Comparison of ENCODE assay signal across 14 cellular contexts in genomic region chr6:167441653-167442644, GRCh38.
DNase-seq lines count a peak whose midpoint lies in the region; ATAC-seq and TF ChIP-seq lines count a peak whose summit lies in the region.
"Had no signal": no experiment of that assay in that cellular context is flagged by ENCODE, and none has a peak within 500 bp of the region (broad histone marks: within the 10 kb centered on the region; RNA-seq: fewer than 3 reads in every experiment).

No MANE protein-coding gene starts in this region.

- peak overlapping the region; percentile 45 for H3K56ac ChIP-seq in mesendoderm (ENCODE audit: low read length)

- no peak overlapping the region for H2AK5ac ChIP-seq in mesendoderm (ENCODE audit: low read length)

- no CpG with 5 or more reads among the region's 19 CpGs for WGBS in mesendoderm (ENCODE audit: extremely low coverage, insufficient coverage, low lambda C conversion rate)
- 62 to 65% methylated on average over 16 to 19 of the region's 19 CpGs for WGBS in transverse colon (ENCODE audit: low coverage in 1 of 2), 2 donors

- H2BK120ac ChIP-seq in mesendoderm (ENCODE audit: low read depth, low read length): no peak overlapping the region

- TF ChIP-seq POLR2A in transverse colon (IDR thresholded peaks at IDR 0.05): no peak

- H3K4ac ChIP-seq in mesendoderm (ENCODE audit: low read depth, low read length): no peak overlapping the region

- no peak for TF ChIP-seq CTCF in transverse colon (IDR thresholded peaks at IDR 0.05)

- no peak overlapping the region for H3K23ac ChIP-seq in mesendoderm (ENCODE audit: low read length)

- no peak overlapping the region for H3K4me3 ChIP-seq in mesendoderm (ENCODE audit: low read length)
- no peak overlapping the region for H3K4me3 ChIP-seq in transverse colon
- H3K4me3 ChIP-seq: pancreas had no signal

- H3K27ac ChIP-seq in mesendoderm (ENCODE audit: low read depth, low read length) (peak overlapping the region; percentile 57), transverse colon (no peak overlapping the region)
- H3K27ac ChIP-seq: pancreas had no signal

- no peak overlapping the region for H3K4me2 ChIP-seq in mesendoderm (ENCODE audit: low read length)

- H3K4me1 ChIP-seq in mesendoderm (ENCODE audit: control insufficient read depth, low read depth, low read length): peaks cover 5% of the 10 kb centered on the region
- no peaks in the 10 kb centered on the region for H3K4me1 ChIP-seq in transverse colon
- H3K4me1 ChIP-seq: pancreas had no signal

- H4K5ac ChIP-seq in mesendoderm (ENCODE audit: low read length): peak overlapping the region; percentile 26

- no peaks in the 10 kb centered on the region for H3K27me3 ChIP-seq in mesendoderm (ENCODE audit: insufficient read depth, low read length, poor library complexity)
- no peaks in the 10 kb centered on the region for H3K27me3 ChIP-seq in transverse colon
- H3K27me3 ChIP-seq: pancreas had no signal

- no peak for TF ChIP-seq EP300 in transverse colon (IDR thresholded peaks at IDR 0.05; ENCODE audit: low read depth)

- H2BK15ac ChIP-seq in mesendoderm (replicated peaks; ENCODE audit: low read depth): no peak overlapping the region

- intact Hi-C loops in transverse colon (cut with DNase I; ENCODE audit: low total_unique reads): no loop called here

- no peaks in the 10 kb centered on the region for H3K79me1 ChIP-seq in mesendoderm (ENCODE audit: low read length)

- no peaks in the 10 kb centered on the region for H3K79me2 ChIP-seq in mesendoderm (ENCODE audit: control insufficient read depth, insufficient read depth, low read length)

- H3K18ac ChIP-seq in mesendoderm (ENCODE audit: low read length): no peak overlapping the region

- H3K9me3 ChIP-seq in transverse colon: no peaks in the 10 kb centered on the region
- H3K9me3 ChIP-seq: pancreas had no signal

- H3K9ac ChIP-seq in mesendoderm (ENCODE audit: low read length): peak overlapping the region; percentile 48

- no peaks in the 10 kb centered on the region for H3K36me3 ChIP-seq in mesendoderm (ENCODE audit: control insufficient read depth, insufficient read depth, low read length)
- H3K36me3 ChIP-seq in transverse colon: no peaks in the 10 kb centered on the region
- H3K36me3 ChIP-seq: pancreas had no signal

- H4K8ac ChIP-seq in mesendoderm (ENCODE audit: low read depth, low read length): peak overlapping the region; percentile 17

- in situ Hi-C loops in transverse colon (cut with MboI; ENCODE audit: low pct_ligation_motif_present in 1 of 4, low pct_unique_long_range_greater_than_20kb in 1 of 4, low sequenced_read_pairs in 3 of 4): no loop called here

- peak; percentile 68 for DNase-seq in DMS79 (lab: John Stamatoyannopoulos, UW)
- DNase-seq in NCI-H128 (lab: John Stamatoyannopoulos, UW; ENCODE audit: unreplicated experiment): peak; percentile 8
- DNase-seq in ecto neural progenitor cell (ENCODE audit: low spot score): peak; percentile 75
- peak; percentile 76 for DNase-seq in mesendoderm
- no peak for DNase-seq in transverse colon
- DNase-seq in NCI-H1436 (lab: John Stamatoyannopoulos, UW): no peak
- DNase-seq: effector CD4-positive, alpha-beta T cell; foreskin melanocyte; NCI-H146; pancreas; stimulated activated CD4-positive, alpha-beta T cell treated with anti-CD3 and anti-CD28 coated beads, Interleukin-2, amount 100 ng/mL, for 48 hours had no signal

- ATAC-seq in HG02981 (IDR thresholded peaks at IDR 0.05; ENCODE audit: unreplicated experiment): no peak
- no peak for ATAC-seq in GM21717 (IDR thresholded peaks at IDR 0.05; ENCODE audit: unreplicated experiment)
- ATAC-seq: pancreas; stimulated activated memory B cell treated with anti-CD40 and anti-IgM and Interleukin-4, amounts not matched to agents 10 μg/mL and 1 μg/mL and 100 μg/mL, for 72 hours had no signal

- no peak overlapping the region for H2BK5ac ChIP-seq in mesendoderm (ENCODE audit: low read length)

Comparison
In these comparisons a context has a peak if more than half of its experiments do, and no peak if none do; other contexts are left out.
1. DNase-seq: peak in DMS79 (single experiment), NCI-H128 (single experiment), ecto neural progenitor cell (single experiment) and mesendoderm (single experiment); none in transverse colon (single experiment) and NCI-H1436 (single experiment).